ENCODE assay signal across 17 cellular contexts in the genomic region with DNA sequence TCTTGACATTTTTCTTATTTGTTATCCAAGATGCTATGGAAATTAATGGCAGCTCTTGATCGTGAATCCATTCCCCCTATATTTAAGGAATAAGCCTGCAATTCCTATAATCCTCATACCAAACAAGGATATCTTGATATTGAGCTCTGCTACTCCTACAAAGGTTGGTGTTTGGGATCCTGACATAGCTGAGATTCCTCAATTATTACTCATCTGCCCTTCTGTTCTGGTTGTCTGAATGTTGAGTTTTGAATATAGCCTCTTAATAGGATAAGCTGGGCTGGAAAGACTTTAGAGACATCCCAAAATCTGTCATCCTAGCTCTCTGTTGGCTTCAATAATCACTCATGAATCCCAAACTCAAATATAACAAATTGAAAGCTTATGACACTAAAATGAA. TPM values are rescaled to one million over a fixed set of nuclear protein-coding genes. Genes with fewer than 3 reads are reported as not detected.
DNase-seq lines count a peak whose midpoint lies in the region; ATAC-seq, FAIRE-seq and TF ChIP-seq lines count a peak whose summit lies in the region.
"Had no signal": no experiment of that assay in that cellular context is flagged by ENCODE, and none has a peak within 500 bp of the region (broad histone marks: within the 10 kb centered on the region; RNA-seq: fewer than 3 reads in every experiment).

No MANE protein-coding gene starts in this region.

- H3K27me3 ChIP-seq in CD8-positive, alpha-beta memory T cell (ENCODE audit: insufficient read depth, low read length, poor library complexity, severe bottlenecking) = no peaks in the 10 kb centered on the region
- H3K27me3 ChIP-seq: BLaER1 treated with 17β-estradiol and CSF1 and Interleukin-3, amounts not matched to agents 10 nM and 100 nM; body of pancreas had no signal

- DNase-seq in AG08395 (ENCODE audit: low spot score) (peak; percentile 68), HTR-8/SVneo (ENCODE audit: insufficient read length, low spot score) (peak; percentile 79), chondrocyte (ENCODE audit: low spot score) (no peak)
- DNase-seq in stimulated activated CD4-positive, alpha-beta T cell treated with anti-CD3 and anti-CD28 coated beads, Interleukin-4, amount 100 ng/mL, for 24 hours = no peak
- DNase-seq in CD8-positive, alpha-beta memory T cell = no peak
- DNase-seq: activated T-cell treated with anti-CD3 and anti-CD28 coated beads, Interleukin-2, amount 50 U/mL, for 24 hours; body of pancreas; kidney; NCI-H2081; NK-92 treated with Interleukin-12 subunit alpha and Interleukin-12 subunit beta, amount 100 ng/mL, for 24 hours; stimulated activated CD4-positive, alpha-beta T cell treated with anti-CD3 and anti-CD28 coated beads, Interleukin-2, amount 100 ng/mL, for 24 hours had no signal

- CTCF ChIA-PET in CD8-positive, alpha-beta memory T cell (lab: Charles Lee) = interaction anchor here (0.9 to 1.1 kb wide), 2 partner anchors 33 to 35 kb away, joined by 3 to 6 read pairs; no protein-coding TSS in a partner anchor

- no peak overlapping the region for H3K4me3 ChIP-seq in mesodermal cell (ENCODE audit: extremely low read depth, insufficient read depth, low read length, poor library complexity, severe bottlenecking)
- H3K4me3 ChIP-seq in CD8-positive, alpha-beta memory T cell (ENCODE audit: low read length) = no peak overlapping the region
- H3K4me3 ChIP-seq: BLaER1 treated with 17β-estradiol and CSF1 and Interleukin-3, amounts not matched to agents 10 nM and 100 nM; body of pancreas had no signal

- H3K9me3 Mint-ChIP-seq in chondrocyte (ENCODE audit: low read depth) = peaks cover 7% of the 10 kb centered on the region
- peaks cover 0 to 3% (median 0%) of the 10 kb centered on the region in 5 donors for H3K9me3 Mint-ChIP-seq in CD8-positive, alpha-beta memory T cell
- H3K9me3 Mint-ChIP-seq: neural crest cell; stimulated activated effector memory CD8-positive, alpha-beta T cell treated with anti-CD3 and anti-CD28 coated beads, Interleukin-12 subunit alpha, Interleukin-12 subunit beta, amount 100 ng/mL, for 72 hours had no signal

- H3K4me1 ChIP-seq in mesodermal cell (ENCODE audit: control insufficient read depth, insufficient read depth, low read length, poor library complexity, severe bottlenecking) = peaks cover 17% of the 10 kb centered on the region
- H3K4me1 ChIP-seq in CD8-positive, alpha-beta memory T cell (ENCODE audit: insufficient read depth, low read length) = no peaks in the 10 kb centered on the region
- H3K4me1 ChIP-seq: body of pancreas had no signal

- no CpG with 5 or more reads among the region's 1 CpG for WGBS in mesodermal cell (ENCODE audit: insufficient coverage in 2 of 2), 2 experiments

- no peak for TF ChIP-seq CTCF in chondrocyte (IDR thresholded peaks at IDR 0.05)

- H3K36me3 Mint-ChIP-seq in chondrocyte (ENCODE audit: low read depth) = peaks cover 1% of the 10 kb centered on the region
- H3K36me3 Mint-ChIP-seq in CD8-positive, alpha-beta memory T cell = peaks cover 0 to 21% (median 12%) of the 10 kb centered on the region in 3 donors
- H3K36me3 Mint-ChIP-seq: stimulated activated effector memory CD8-positive, alpha-beta T cell treated with anti-CD3 and anti-CD28 coated beads, Interleukin-12 subunit alpha, Interleukin-12 subunit beta, amount 100 ng/mL, for 72 hours had no signal

- ATAC-seq in GM21619 (IDR thresholded peaks at IDR 0.05; ENCODE audit: unreplicated experiment) (no peak), HG02852 (IDR thresholded peaks at IDR 0.05; ENCODE audit: unreplicated experiment) (no peak)
- ATAC-seq: body of pancreas had no signal

- H3K27ac ChIP-seq in mesodermal cell (ENCODE audit: low read depth, low read length, severe bottlenecking) = peak overlapping the region; percentile 32
- no peak overlapping the region for H3K27ac ChIP-seq in CD8-positive, alpha-beta memory T cell (ENCODE audit: low read depth, low read length)
- H3K27ac ChIP-seq: BLaER1 treated with 17β-estradiol and CSF1 and Interleukin-3, amounts not matched to agents 10 nM and 100 nM; body of pancreas had no signal

- H3K4me1 Mint-ChIP-seq in chondrocyte (ENCODE audit: low read depth) = peaks cover 28% of the 10 kb centered on the region
- H3K4me1 Mint-ChIP-seq in CD8-positive, alpha-beta memory T cell = peaks cover 8 to 14% (median 13%) of the 10 kb centered on the region in 3 donors

- peak overlapping the region; percentile 57 for H3K27ac Mint-ChIP-seq in chondrocyte (ENCODE audit: unreplicated experiment)
- no peak overlapping the region for H3K27ac Mint-ChIP-seq in CD8-positive, alpha-beta memory T cell
- H3K27ac Mint-ChIP-seq: activated T-cell treated with anti-CD3 and anti-CD28 coated beads, Interleukin-2, amount 50 U/mL, for 24 hours; stimulated activated effector memory CD8-positive, alpha-beta T cell treated with anti-CD3 and anti-CD28 coated beads, Interleukin-12 subunit alpha, Interleukin-12 subunit beta, amount 100 ng/mL, for 72 hours had no signal

- H3K9me3 ChIP-seq in mesodermal cell (ENCODE audit: control insufficient read depth, low read length) = peaks cover 4% of the 10 kb centered on the region
- no peaks in the 10 kb centered on the region for H3K9me3 ChIP-seq in CD8-positive, alpha-beta memory T cell (ENCODE audit: low read length)
- H3K9me3 ChIP-seq: body of pancreas had no signal

- no peaks in the 10 kb centered on the region for H3K36me3 ChIP-seq in mesodermal cell (ENCODE audit: control insufficient read depth, insufficient read depth, low read length)
- H3K36me3 ChIP-seq in CD8-positive, alpha-beta memory T cell (ENCODE audit: insufficient read depth, low read length) = no peaks in the 10 kb centered on the region
- H3K36me3 ChIP-seq: BLaER1 treated with 17β-estradiol and CSF1 and Interleukin-3, amounts not matched to agents 10 nM and 100 nM had no signal

- POLR2A ChIA-PET in CD8-positive, alpha-beta memory T cell (lab: Charles Lee) = no interaction called here

- H3K27me3 Mint-ChIP-seq in chondrocyte (ENCODE audit: low read depth) = no peaks in the 10 kb centered on the region
- no peaks in the 10 kb centered on the region for H3K27me3 Mint-ChIP-seq in CD8-positive, alpha-beta memory T cell
- H3K27me3 Mint-ChIP-seq: activated T-cell treated with anti-CD3 and anti-CD28 coated beads, Interleukin-2, amount 50 U/mL, for 24 hours had no signal

- FAIRE-seq in HTR-8/SVneo (lab: Jason Lieb, UNC) = no peak
- FAIRE-seq: kidney had no signal

- no peak overlapping the region for H3K4me3 Mint-ChIP-seq in chondrocyte (ENCODE audit: unreplicated experiment)
- no peak overlapping the region for H3K4me3 Mint-ChIP-seq in CD8-positive, alpha-beta memory T cell
- H3K4me3 Mint-ChIP-seq: activated T-cell treated with anti-CD3 and anti-CD28 coated beads, Interleukin-2, amount 50 U/mL, for 24 hours; neural crest cell; stimulated activated effector memory CD8-positive, alpha-beta T cell treated with anti-CD3 and anti-CD28 coated beads, Interleukin-12 subunit alpha, Interleukin-12 subunit beta, amount 100 ng/mL, for 72 hours had no signal

RNA-seq across cellular contexts. Expression of a gene that starts 49.9 kb away (rescaled TPM):
- total RNA-seq in chondrocyte = not detected in 3 replicates
- polyA plus RNA-seq in mesodermal cell (2013, experiment 1 of 2) = 0.59 TPM
- polyA plus RNA-seq in mesodermal cell (2013, experiment 2 of 2) = 0.66 TPM
- 1 to 10 TPM; 6.4 to 7.2 TPM for total RNA-seq in CD8-positive, alpha-beta memory T cell
- polyA plus RNA-seq in CD8-positive, alpha-beta memory T cell = 4.8 TPM
- total RNA-seq: neural crest cell had no signal

Comparison
In these comparisons a context has a peak if more than half of its experiments do, and no peak if none do; other contexts are left out.
1. DNase-seq: peak in AG08395 (single experiment) and HTR-8/SVneo (single experiment); none in chondrocyte (single experiment), stimulated activated CD4-positive, alpha-beta T cell treated with anti-CD3 and anti-CD28 coated beads, Interleukin-4, amount 100 ng/mL, for 24 hours (single experiment) and CD8-positive, alpha-beta memory T cell (0 of 5).